Comparison of ENCODE assay signal across 8 cellular contexts in genomic region chr3:52845691-52846426, GRCh38. TPM values are rescaled to one million over a fixed set of nuclear protein-coding genes. Genes with fewer than 3 reads are reported as not detected.
DNase-seq lines count a peak whose midpoint lies in the region; ATAC-seq and TF ChIP-seq lines count a peak whose summit lies in the region.
"Had no signal": no experiment of that assay in that cellular context is flagged by ENCODE, and none has a peak within 500 bp of the region (broad histone marks: within the 10 kb centered on the region; RNA-seq: fewer than 3 reads in every experiment).

No MANE protein-coding gene starts in this region.

- H3K36me3 ChIP-seq in body of pancreas (replicated peaks in 1 of 2; ENCODE audit: insufficient read depth in 1 of 2, low read depth in 2 of 2), result peaks cover 0 to 4% of the 10 kb centered on the region in 2 donors
- H3K36me3 ChIP-seq in parathyroid adenoma (ENCODE audit: control insufficient read depth, insufficient read depth, low read length), result no peaks in the 10 kb centered on the region

- no peak for TF ChIP-seq POLR2A in body of pancreas (IDR thresholded peaks at IDR 0.05)

- H3K4me3 ChIP-seq in HFF-Myc (replicated peaks; ENCODE audit: low read depth, low read length) (no peak overlapping the region), body of pancreas (no peak overlapping the region), parathyroid adenoma (ENCODE audit: low read depth, low read length) (no peak overlapping the region)

- TF ChIP-seq CTCF in HFF-Myc (IDR thresholded peaks at IDR 0.05; ENCODE audit: low read depth, low read length, missing control alignments), result peak; percentile 24
- peak in 5 of 7 experiments; percentile 15 to 40 (median 24) for TF ChIP-seq CTCF in body of pancreas (IDR thresholded peaks at IDR 0.05)
- TF ChIP-seq CTCF in parathyroid adenoma (IDR thresholded peaks at IDR 0.05), result peak; percentile 23

- H3K4me2 ChIP-seq in parathyroid adenoma (ENCODE audit: low read length), result no peak overlapping the region

- H3K79me2 ChIP-seq in parathyroid adenoma, result no peaks in the 10 kb centered on the region

- ATAC-seq in body of pancreas (peak; percentile 28), GM21526 (IDR thresholded peaks at IDR 0.05; ENCODE audit: low FRiP score, unreplicated experiment) (no peak), GM18520 (IDR thresholded peaks at IDR 0.05; ENCODE audit: unreplicated experiment) (no peak)

- H3K27ac ChIP-seq in body of pancreas, result peak overlapping the region in 3 of 4 donors; percentile 3 to 25 (median 10)
- H3K27ac ChIP-seq in parathyroid adenoma, result no peak overlapping the region

- H3K9me3 ChIP-seq in body of pancreas (no peaks in the 10 kb centered on the region), parathyroid adenoma (ENCODE audit: control insufficient read depth, low read length) (no peaks in the 10 kb centered on the region)

- no peak for DNase-seq in HFF-Myc (ENCODE audit: extremely low read depth, low read depth)
- DNase-seq in body of pancreas, result peak in 1 of 4 donors; percentile 25
- no peak for DNase-seq in OCI-M1 (lab: John Stamatoyannopoulos, UW)

- intact Hi-C loops in body of pancreas (cut with DNase I), result no loop called here

- H3K27me3 ChIP-seq in body of pancreas, result no peaks in the 10 kb centered on the region
- H3K27me3 ChIP-seq in parathyroid adenoma (ENCODE audit: control insufficient read depth, insufficient read depth, low read length), result no peaks in the 10 kb centered on the region

- H3K4me1 ChIP-seq in body of pancreas (peaks cover 12% of the 10 kb centered on the region), parathyroid adenoma (no peaks in the 10 kb centered on the region)

- 68 to 71% methylated on average over 6 to 7 of the region's 7 CpGs for WGBS in body of pancreas, 2 donors

- no peak overlapping the region for H2AFZ ChIP-seq in parathyroid adenoma

- no peak overlapping the region for H3K9ac ChIP-seq in parathyroid adenoma

RNA-seq across cellular contexts. Expression of gene MUSTN1, which starts 11.0 kb away (rescaled TPM):
- 1 to 10 TPM in 1 of 2 donors, not detected in 1; 3.9 TPM for total RNA-seq in body of pancreas
- total RNA-seq: HT1080 had no signal

RNA-seq across cellular contexts. Expression of gene ITIH4, which starts 15.4 kb away (rescaled TPM):
- total RNA-seq in body of pancreas, result 10 to 100 TPM; 60.7 to 86.7 TPM
- total RNA-seq: HT1080 had no signal

RNA-seq across cellular contexts. Expression of gene ITIH3, which starts 51.3 kb away (rescaled TPM):
- 1 to 10 TPM in 1 of 2 donors, not detected in 1; 1.6 TPM for total RNA-seq in body of pancreas
- total RNA-seq: endothelial cell of umbilical vein had no signal

RNA-seq across cellular contexts. Expression of gene STIMATE, which starts 51.5 kb away (rescaled TPM):
- 10 to 100 TPM; 13.0 to 63.0 TPM for total RNA-seq in body of pancreas
